In genomic region chr12:28177461-28177860, GRCh38 we compare ENCODE assay signal across 24 cellular contexts.
"Had no signal": no experiment of that assay in that cellular context is flagged by ENCODE, and none has a peak within 500 bp of the region (broad histone marks: within the 10 kb centered on the region; RNA-seq: fewer than 3 reads in every experiment).

No MANE protein-coding gene starts in this region.

- DNase-seq: activated CD4-positive, alpha-beta memory T cell treated with anti-CD3 and anti-CD28 coated beads for 36 hours; activated CD4-positive, alpha-beta T cell treated with anti-CD3 and anti-CD28 coated beads, Interleukin-2, amount 10 ng/mL, durations not matched to agents 7 days and 5 days; activated CD4-positive, CD25-positive, alpha-beta regulatory T cell; activated CD8-positive, alpha-beta memory T cell treated with anti-CD3 and anti-CD28 coated beads for 24 hours; activated effector memory CD4-positive, alpha-beta T cell treated with anti-CD3 and anti-CD28 coated beads, Interleukin-2, amount 50 U/mL, for 16 hours; activated naive CD4-positive, alpha-beta T cell treated with anti-CD3 and anti-CD28 coated beads for 36 hours; activated T-cell treated with anti-CD3 and anti-CD28 coated beads, Interleukin-2, amount 50 U/mL, for 4 hours; amygdala; brain microvascular endothelial cell; NCI-H1048; NCI-H1930; NCI-H2171; NCI-H345; NCI-H510A; NCI-H526 treated with DMSO at 0.1 percent for 48 hours; NCI-H82; OCI-M1; Peyer's patch; SHP77 treated with DMSO at 0.1 percent for 48 hours; T-cell; T-helper 2 cell; T1000 had no signal

- H3K9me3 ChIP-seq: Peyer's patch had no signal

- H3K4me1 ChIP-seq: Peyer's patch had no signal

- H3K27me3 ChIP-seq: brain microvascular endothelial cell, cardiac muscle cell, Peyer's patch had no signal

- H3K27ac ChIP-seq: brain microvascular endothelial cell, cardiac muscle cell, Peyer's patch, VCaP had no signal

- H3K36me3 ChIP-seq: brain microvascular endothelial cell, cardiac muscle cell, Peyer's patch had no signal

- ATAC-seq: activated T-cell treated with anti-CD3 and anti-CD28 coated beads, Interleukin-2, amount 50 U/mL, for 4 hours; T-cell had no signal

- H3K4me3 ChIP-seq: cardiac muscle cell, Peyer's patch had no signal
